Comparison of ENCODE assay signal across 1 cellular context in genomic region chr15:34353627-34354026, GRCh38.
TF ChIP-seq lines count a peak whose summit lies in the region.

No MANE protein-coding gene starts in this region.

TF ChIP-seq in H1, 55 proteins besides CTCF, POLR2A, EP300 and RAD21:
- no peak for TF ChIP-seq GTF2F1 (IDR thresholded peaks at IDR 0.05; ENCODE audit: borderline replicate concordance, low read depth, low read length)
- TF ChIP-seq SP2 (IDR thresholded peaks at IDR 0.05; ENCODE audit: low read length): no peak
- peak in 1 of 2 experiments; percentile 61; a peak in 1 of 4 replicates for TF ChIP-seq SIN3A (conservative IDR thresholded peaks at IDR 0.05 in 1 of 2, IDR thresholded peaks at IDR 0.05 in 1 of 2; ENCODE audit: low read depth in 1 of 2, low read length in 2 of 2)
